19 cellular contexts compared by ENCODE assay signal in the genomic region with DNA sequence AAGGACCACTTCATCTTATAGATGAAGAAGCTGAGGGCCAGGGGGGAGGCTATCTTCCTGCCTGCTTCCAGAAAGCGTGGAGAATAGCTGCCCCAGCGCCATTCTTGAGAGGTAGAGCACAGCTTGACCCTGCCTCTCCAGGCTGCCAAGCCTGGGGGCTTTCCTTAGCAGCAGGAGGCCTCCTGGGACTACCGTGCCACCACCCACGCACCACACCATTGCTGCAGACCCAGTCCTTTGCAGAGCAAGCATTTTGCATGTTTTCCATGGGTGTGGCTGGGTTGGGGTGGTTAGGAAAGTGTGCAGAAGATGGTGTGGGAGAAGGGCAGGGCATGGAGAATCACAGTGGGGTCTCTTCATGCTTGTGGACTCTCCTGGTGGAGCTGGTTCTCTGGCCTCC.
A peak's percentile ranks its signal among the peaks of the same experiment; 100 is the strongest.
DNase-seq lines count a peak whose midpoint lies in the region; ATAC-seq and TF ChIP-seq lines count a peak whose summit lies in the region.
"Had no signal": no experiment of that assay in that cellular context is flagged by ENCODE, and none has a peak within 500 bp of the region (broad histone marks: within the 10 kb centered on the region; RNA-seq: fewer than 3 reads in every experiment).

No MANE protein-coding gene starts in this region.

- TF ChIP-seq POLR2A in breast epithelium (IDR thresholded peaks at IDR 0.05) = no peak

- H3K36me3 ChIP-seq in breast epithelium (no peaks in the 10 kb centered on the region), brain microvascular endothelial cell (replicated peaks) (no peaks in the 10 kb centered on the region)
- H3K36me3 ChIP-seq: pancreas, tibial nerve had no signal

- CTCF ChIA-PET in MCF 10A (lab: Yijun Ruan, JAX) = no interaction called here

- H3K4me3 ChIP-seq in breast epithelium = no peak overlapping the region
- no peak overlapping the region for H3K4me3 ChIP-seq in brain microvascular endothelial cell (ENCODE audit: low read depth, low read length)
- H3K4me3 ChIP-seq: A549, body of pancreas, pancreas, tibial nerve had no signal

- H3K27ac ChIP-seq in breast epithelium (no peak overlapping the region), brain microvascular endothelial cell (no peak overlapping the region)
- H3K27ac ChIP-seq: A549, body of pancreas, pancreas, tibial nerve had no signal

- POLR2A ChIA-PET in MCF 10A (lab: Yijun Ruan, JAX) = no interaction called here

- ATAC-seq in HG02571 (IDR thresholded peaks at IDR 0.05; ENCODE audit: unreplicated experiment) (peak; percentile 87), HG03469 (IDR thresholded peaks at IDR 0.05; ENCODE audit: unreplicated experiment) (peak; percentile 86), GM21381 (IDR thresholded peaks at IDR 0.05; ENCODE audit: unreplicated experiment) (no peak)
- ATAC-seq: A549, body of pancreas, pancreas had no signal

- H3K4me1 Mint-ChIP-seq in MCF 10A (ENCODE audit: insufficient read depth, unreplicated experiment) = peaks cover 9% of the 10 kb centered on the region

- in situ Hi-C loops in brain microvascular endothelial cell (cut with HindIII; ENCODE audit: low pct_ligation_motif_present, low sequenced_read_pairs) = no loop called here

- no peaks in the 10 kb centered on the region for H3K27me3 Mint-ChIP-seq in MCF 10A (ENCODE audit: insufficient read depth, unreplicated experiment)
- H3K27me3 Mint-ChIP-seq: activated CD4-positive, alpha-beta memory T cell treated with anti-CD3 and anti-CD28 coated beads for 36 hours had no signal

- H3K27me3 ChIP-seq in breast epithelium (no peaks in the 10 kb centered on the region), brain microvascular endothelial cell (replicated peaks) (no peaks in the 10 kb centered on the region)
- H3K27me3 ChIP-seq: body of pancreas, pancreas, tibial nerve had no signal

- no peak for TF ChIP-seq CTCF in MCF 10A (IDR thresholded peaks at IDR 0.05; ENCODE audit: unreplicated experiment)
- TF ChIP-seq CTCF in breast epithelium (IDR thresholded peaks at IDR 0.05) = no peak
- TF ChIP-seq CTCF in brain microvascular endothelial cell (IDR thresholded peaks at IDR 0.05; ENCODE audit: low read depth, low read length, missing control alignments) = no peak

- BruUV-seq in MCF 10A (replicated peaks; lab: Mats Ljungman, UMichigan) = no TSS peak

- no peak overlapping the region for H3K27ac Mint-ChIP-seq in MCF 10A (ENCODE audit: low read depth, unreplicated experiment)
- H3K27ac Mint-ChIP-seq: activated CD4-positive, alpha-beta memory T cell treated with anti-CD3 and anti-CD28 coated beads for 36 hours had no signal

- intact Hi-C loops in MCF 10A (cut with micrococcal nuclease) = no loop called here
- intact Hi-C loops in breast epithelium (cut with DNase I; ENCODE audit: low total_unique reads) = no loop called here

- no peaks in the 10 kb centered on the region for H3K9me3 Mint-ChIP-seq in MCF 10A (ENCODE audit: unreplicated experiment)
- H3K9me3 Mint-ChIP-seq: activated CD4-positive, alpha-beta memory T cell treated with anti-CD3 and anti-CD28 coated beads for 36 hours; immature natural killer cell had no signal

- H3K9me3 ChIP-seq in breast epithelium = no peaks in the 10 kb centered on the region
- H3K9me3 ChIP-seq: A549, body of pancreas, pancreas had no signal

- H3K36me3 Mint-ChIP-seq in MCF 10A (ENCODE audit: insufficient read depth, unreplicated experiment) = no peaks in the 10 kb centered on the region
- H3K36me3 Mint-ChIP-seq: activated CD4-positive, alpha-beta memory T cell treated with anti-CD3 and anti-CD28 coated beads for 36 hours had no signal

- H3K4me3 Mint-ChIP-seq in MCF 10A (ENCODE audit: unreplicated experiment) = no peak overlapping the region
- H3K4me3 Mint-ChIP-seq: activated CD4-positive, alpha-beta memory T cell treated with anti-CD3 and anti-CD28 coated beads for 36 hours; immature natural killer cell had no signal

- no peaks in the 10 kb centered on the region for H3K4me1 ChIP-seq in breast epithelium
- H3K4me1 ChIP-seq: A549, body of pancreas, pancreas, tibial nerve had no signal

- peak; percentile 35 for DNase-seq in MCF 10A (ENCODE audit: unreplicated experiment)
- DNase-seq in breast epithelium (ENCODE audit: low spot score in 2 of 2) = no peak
- no peak for DNase-seq in brain microvascular endothelial cell
- DNase-seq in activated CD4-positive, alpha-beta T cell treated with anti-CD3 and anti-CD28 coated beads for 4 hours = no peak
- no peak for DNase-seq in activated CD4-positive, alpha-beta T cell treated with anti-CD3 and anti-CD28 coated beads, Interleukin-2, amount 50 U/mL, for 4 hours
- DNase-seq: activated CD4-positive, alpha-beta memory T cell treated with anti-CD3 and anti-CD28 coated beads for 36 hours; activated gamma-delta T cell; body of pancreas; COR-L47; effector CD4-positive, alpha-beta T cell; immature natural killer cell; NCI-H524; pancreas; T-helper 2 cell had no signal
